ENCODE assay signal across 35 cellular contexts in genomic region chr7:20477091-20477490, GRCh38.
"Had no signal": no experiment of that assay in that cellular context is flagged by ENCODE, and none has a peak within 500 bp of the region (broad histone marks: within the 10 kb centered on the region; RNA-seq: fewer than 3 reads in every experiment).

No MANE protein-coding gene starts in this region.

- H3K27ac ChIP-seq: KMS-11 had no signal

- H3K36me3 ChIP-seq: MG63 had no signal

- H3K4me3 ChIP-seq: MG63 had no signal

- H3K27me3 ChIP-seq: MG63 had no signal

- H3K9me3 ChIP-seq: MG63 had no signal

- H3K9ac ChIP-seq: KMS-11 had no signal

- DNase-seq: Karpas-422, Kasumi-1, MG63, MM.1S, MV-4-11, NCI-H1048, NCI-H1092, NCI-H1092 treated with DMSO at 0.1 percent for 48 hours, NCI-H1105, NCI-H1105 treated with DMSO at 0.1 percent for 48 hours, NCI-H1417, NCI-H1417 treated with DMSO at 0.1 percent for 48 hours, NCI-H1436, NCI-H1436 treated with DMSO at 0.1 percent for 48 hours, NCI-H146, NCI-H1694, NCI-H1694 treated with DMSO at 0.1 percent for 48 hours, NCI-H187, NCI-H187 treated with DMSO at 0.1 percent for 48 hours, NCI-H2029, NCI-H2029 treated with DMSO at 0.1 percent for 48 hours, NCI-H2081, NCI-H2081 treated with DMSO at 0.1 percent for 48 hours, NCI-H2107, NCI-H2171, NCI-H2171 treated with DMSO at 0.1 percent for 48 hours, NCI-H2227 treated with DMSO at 0.1 percent for 48 hours, NCI-H226, NCI-H345, NCI-H446, NCI-H446 treated with DMSO at 0.1 percent for 48 hours, NCI-H510A, NCI-H510A treated with DMSO at 0.1 percent for 48 hours, NCI-H524 had no signal

- H3K4me2 ChIP-seq: KMS-11 had no signal
